ENCODE assay signal across 13 cellular contexts in the genomic region with DNA sequence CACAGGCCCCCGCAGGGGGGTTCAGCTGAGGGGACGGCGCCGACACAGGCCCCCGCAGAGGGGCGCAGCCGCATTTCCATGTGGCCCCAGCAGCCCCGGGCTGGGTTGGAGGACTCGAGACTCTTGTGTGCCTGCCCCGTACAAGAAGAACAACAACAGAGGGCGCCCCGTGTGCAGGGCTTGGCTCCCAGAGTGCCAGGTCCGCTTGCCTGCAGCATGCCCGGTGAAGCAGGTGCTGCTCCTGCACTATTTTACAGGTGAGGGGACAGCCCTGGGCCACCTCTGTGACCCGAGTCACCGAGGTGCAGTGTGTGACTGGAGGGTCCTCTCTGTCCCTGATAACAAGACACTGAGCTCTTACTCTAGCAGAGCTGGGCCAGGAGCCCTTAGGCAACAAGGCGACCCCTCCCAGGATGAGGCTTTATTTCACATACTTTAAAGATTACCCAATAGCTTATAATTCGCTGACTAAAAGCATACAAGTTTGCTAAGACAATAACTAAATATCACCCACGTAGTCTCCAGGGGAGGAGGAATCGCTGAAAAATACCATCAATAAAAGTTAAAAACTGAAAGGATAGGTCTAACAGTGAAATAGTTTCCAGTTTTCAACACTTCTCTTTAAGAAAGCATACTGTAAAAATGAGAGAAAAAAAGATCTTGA. TPM values are rescaled to one million over a fixed set of nuclear protein-coding genes. Genes with fewer than 3 reads are reported as not detected.
DNase-seq lines count a peak whose midpoint lies in the region; ATAC-seq and TF ChIP-seq lines count a peak whose summit lies in the region.
"Had no signal": no experiment of that assay in that cellular context is flagged by ENCODE, and none has a peak within 500 bp of the region (broad histone marks: within the 10 kb centered on the region; RNA-seq: fewer than 3 reads in every experiment).

No MANE protein-coding gene starts in this region.

- DNase-seq in cardiac septum (ENCODE audit: low spot score), result peak; percentile 60
- no peak for DNase-seq in right atrium auricular region (ENCODE audit: low spot score)
- peak; percentile 45 for DNase-seq in colonic mucosa
- DNase-seq in right lobe of liver, result no peak
- no peak for DNase-seq in CD8-positive, alpha-beta memory T cell
- DNase-seq in activated CD4-positive, alpha-beta T cell treated with anti-CD3 and anti-CD28 coated beads, Interleukin-2, amount 50 U/mL, for 4 hours, result no peak
- no peak for DNase-seq in activated T-cell treated with anti-CD3 and anti-CD28 coated beads, Interleukin-2, amount 50 U/mL, for 72 hours
- DNase-seq in activated naive CD8-positive, alpha-beta T cell treated with anti-CD3 and anti-CD28 coated beads for 36 hours, result no peak
- DNase-seq: MG63; NCI-H226; PC-9; stimulated activated CD4-positive, alpha-beta T cell treated with anti-CD3 and anti-CD28 coated beads, Interleukin-12 subunit alpha, Interleukin-12 subunit beta, amount 100 ng/mL, for 4 hours had no signal

- no peak overlapping the region for H3K4me3 ChIP-seq in right atrium auricular region
- no peak overlapping the region for H3K4me3 ChIP-seq in colonic mucosa
- H3K4me3 ChIP-seq in right lobe of liver, result no peak overlapping the region
- no peak overlapping the region for H3K4me3 ChIP-seq in CD8-positive, alpha-beta memory T cell (ENCODE audit: low read length)
- H3K4me3 ChIP-seq: MG63, PC-9, vagina had no signal

- intact Hi-C loops in cardiac septum (cut with DNase I) (no loop called here), colonic mucosa (cut with DNase I) (no loop called here), right lobe of liver (cut with DNase I) (no loop called here)

- POLR2A ChIA-PET in CD8-positive, alpha-beta memory T cell (lab: Charles Lee), result no interaction called here

- peak in 3 of 4 donors; percentile 25 to 36 (median 34) for ATAC-seq in right lobe of liver
- ATAC-seq in activated T-cell treated with anti-CD3 and anti-CD28 coated beads, Interleukin-2, amount 50 U/mL, for 72 hours (replicated peaks in 1 of 2), result no peak

- no peak overlapping the region for H3K27ac Mint-ChIP-seq in CD8-positive, alpha-beta memory T cell
- no peak overlapping the region for H3K27ac Mint-ChIP-seq in activated T-cell treated with anti-CD3 and anti-CD28 coated beads, Interleukin-2, amount 50 U/mL, for 72 hours
- H3K27ac Mint-ChIP-seq in activated naive CD8-positive, alpha-beta T cell treated with anti-CD3 and anti-CD28 coated beads for 36 hours, result no peak overlapping the region

- peaks cover 0 to 5% of the 10 kb centered on the region in 2 donors for H3K9me3 ChIP-seq in right atrium auricular region
- no peaks in the 10 kb centered on the region for H3K9me3 ChIP-seq in colonic mucosa
- no peaks in the 10 kb centered on the region for H3K9me3 ChIP-seq in right lobe of liver
- H3K9me3 ChIP-seq in CD8-positive, alpha-beta memory T cell (ENCODE audit: low read length), result no peaks in the 10 kb centered on the region
- H3K9me3 ChIP-seq: vagina had no signal

- H3K27ac ChIP-seq in right atrium auricular region (no peak overlapping the region), colonic mucosa (no peak overlapping the region), right lobe of liver (no peak overlapping the region)
- H3K27ac ChIP-seq in CD8-positive, alpha-beta memory T cell (ENCODE audit: low read depth, low read length), result no peak overlapping the region
- H3K27ac ChIP-seq: PC-9, vagina had no signal

- CTCF ChIA-PET in CD8-positive, alpha-beta memory T cell (lab: Charles Lee), result no interaction called here

- H3K4me3 Mint-ChIP-seq in CD8-positive, alpha-beta memory T cell, result no peak overlapping the region
- H3K4me3 Mint-ChIP-seq in activated T-cell treated with anti-CD3 and anti-CD28 coated beads, Interleukin-2, amount 50 U/mL, for 72 hours, result no peak overlapping the region
- H3K4me3 Mint-ChIP-seq in activated naive CD8-positive, alpha-beta T cell treated with anti-CD3 and anti-CD28 coated beads for 36 hours, result no peak overlapping the region

- H3K4me1 Mint-ChIP-seq in CD8-positive, alpha-beta memory T cell, result no peaks in the 10 kb centered on the region
- no peaks in the 10 kb centered on the region for H3K4me1 Mint-ChIP-seq in activated T-cell treated with anti-CD3 and anti-CD28 coated beads, Interleukin-2, amount 50 U/mL, for 72 hours (ENCODE audit: low read depth)
- no peaks in the 10 kb centered on the region for H3K4me1 Mint-ChIP-seq in activated naive CD8-positive, alpha-beta T cell treated with anti-CD3 and anti-CD28 coated beads for 36 hours

- no peak for TF ChIP-seq POLR2A in right lobe of liver (IDR thresholded peaks at IDR 0.05)

- H3K9ac ChIP-seq in colonic mucosa (ENCODE audit: low read depth in 2 of 2, low read length in 2 of 2), result no peak overlapping the region

- H3K27me3 Mint-ChIP-seq in CD8-positive, alpha-beta memory T cell, result peaks cover 3 to 27% of the 10 kb centered on the region in 2 donors
- peaks cover 21% of the 10 kb centered on the region for H3K27me3 Mint-ChIP-seq in activated T-cell treated with anti-CD3 and anti-CD28 coated beads, Interleukin-2, amount 50 U/mL, for 72 hours (ENCODE audit: low read depth)
- H3K27me3 Mint-ChIP-seq in activated naive CD8-positive, alpha-beta T cell treated with anti-CD3 and anti-CD28 coated beads for 36 hours, result peaks cover 33% of the 10 kb centered on the region

- H3K9me3 Mint-ChIP-seq in CD8-positive, alpha-beta memory T cell, result no peaks in the 10 kb centered on the region
- H3K9me3 Mint-ChIP-seq in activated T-cell treated with anti-CD3 and anti-CD28 coated beads, Interleukin-2, amount 50 U/mL, for 72 hours, result no peaks in the 10 kb centered on the region
- no peaks in the 10 kb centered on the region for H3K9me3 Mint-ChIP-seq in activated naive CD8-positive, alpha-beta T cell treated with anti-CD3 and anti-CD28 coated beads for 36 hours

- TF ChIP-seq CTCF in right atrium auricular region (IDR thresholded peaks at IDR 0.05), result no peak
- TF ChIP-seq CTCF in colonic mucosa (IDR thresholded peaks at IDR 0.05), result no peak
- no peak for TF ChIP-seq CTCF in right lobe of liver (IDR thresholded peaks at IDR 0.05)

- WGBS in right lobe of liver (ENCODE audit: insufficient coverage, low coverage, low lambda C conversion rate, missing lambda C conversion rate), result 32% methylated on average over 3 of the region's 20 CpGs

- no peaks in the 10 kb centered on the region for H3K36me3 Mint-ChIP-seq in CD8-positive, alpha-beta memory T cell
- H3K36me3 Mint-ChIP-seq in activated T-cell treated with anti-CD3 and anti-CD28 coated beads, Interleukin-2, amount 50 U/mL, for 72 hours (ENCODE audit: insufficient read depth in 2 of 2), result no peaks in the 10 kb centered on the region
- no peaks in the 10 kb centered on the region for H3K36me3 Mint-ChIP-seq in activated naive CD8-positive, alpha-beta T cell treated with anti-CD3 and anti-CD28 coated beads for 36 hours

- H3K4me1 ChIP-seq in right atrium auricular region (no peaks in the 10 kb centered on the region), colonic mucosa (no peaks in the 10 kb centered on the region), right lobe of liver (no peaks in the 10 kb centered on the region)
- no peaks in the 10 kb centered on the region for H3K4me1 ChIP-seq in CD8-positive, alpha-beta memory T cell (ENCODE audit: insufficient read depth, low read length)

- peaks cover 0 to 9% of the 10 kb centered on the region in 2 donors for H3K27me3 ChIP-seq in right atrium auricular region
- H3K27me3 ChIP-seq in colonic mucosa, result no peaks in the 10 kb centered on the region
- no peaks in the 10 kb centered on the region for H3K27me3 ChIP-seq in right lobe of liver
- H3K27me3 ChIP-seq in CD8-positive, alpha-beta memory T cell (ENCODE audit: insufficient read depth, low read length, poor library complexity, severe bottlenecking), result no peaks in the 10 kb centered on the region
- H3K27me3 ChIP-seq: MG63, vagina had no signal

- H3K36me3 ChIP-seq in right atrium auricular region (no peaks in the 10 kb centered on the region), colonic mucosa (no peaks in the 10 kb centered on the region), right lobe of liver (no peaks in the 10 kb centered on the region)
- H3K36me3 ChIP-seq in CD8-positive, alpha-beta memory T cell (ENCODE audit: insufficient read depth, low read length), result no peaks in the 10 kb centered on the region
- H3K36me3 ChIP-seq: MG63, vagina had no signal

RNA-seq across cellular contexts. Expression of a gene that starts 41.7 kb away (rescaled TPM):
- total RNA-seq in cardiac septum (1.0 TPM), right atrium auricular region (1 to 10 TPM; 1.8 to 2.3 TPM), colonic mucosa (10 to 100 TPM; 70.0 to 78.8 TPM), right lobe of liver (1 to 10 TPM in 2 of 6 experiments, under 1 TPM in 4; 0.32 to 1.8 (median 0.46) TPM)
- 1 to 10 TPM; 2.4 to 2.6 TPM for total RNA-seq in CD8-positive, alpha-beta memory T cell
- 2.5 TPM for polyA plus RNA-seq in CD8-positive, alpha-beta memory T cell
- total RNA-seq in activated T-cell treated with anti-CD3 and anti-CD28 coated beads, Interleukin-2, amount 50 U/mL, for 72 hours, result 1 to 10 TPM; 1.3 to 1.8 TPM
- 1 to 10 TPM; 2.1 to 2.4 TPM for total RNA-seq in activated naive CD8-positive, alpha-beta T cell treated with anti-CD3 and anti-CD28 coated beads for 36 hours

RNA-seq across cellular contexts. Expression of a gene that starts 46.2 kb away (rescaled TPM):
- total RNA-seq in cardiac septum (0.86 TPM), right atrium auricular region (1 to 10 TPM in 1 of 2 donors, under 1 TPM in 1; 0.41 to 1.0 TPM), colonic mucosa (10 to 100 TPM in 1 of 2 donors, 1 to 10 TPM in 1; 3.8 to 21.0 TPM), right lobe of liver (1 to 10 TPM; 3.4 to 6.0 (median 4.2) TPM)
- total RNA-seq in CD8-positive, alpha-beta memory T cell, result 10 to 100 TPM; 20.0 to 21.0 TPM
- 4.2 TPM for polyA plus RNA-seq in CD8-positive, alpha-beta memory T cell
- 10 to 100 TPM; 18.6 to 18.7 TPM for total RNA-seq in activated T-cell treated with anti-CD3 and anti-CD28 coated beads, Interleukin-2, amount 50 U/mL, for 72 hours
- total RNA-seq in activated naive CD8-positive, alpha-beta T cell treated with anti-CD3 and anti-CD28 coated beads for 36 hours, result 10 to 100 TPM; 21.9 to 23.8 TPM

Comparison
In these comparisons a context has a peak if more than half of its experiments do, and no peak if none do; other contexts are left out.
1. DNase-seq: peak in cardiac septum (single experiment) and colonic mucosa (single experiment); none in right atrium auricular region (single experiment), right lobe of liver (0 of 3), CD8-positive, alpha-beta memory T cell (0 of 5), activated CD4-positive, alpha-beta T cell treated with anti-CD3 and anti-CD28 coated beads, Interleukin-2, amount 50 U/mL, for 4 hours (0 of 2), activated T-cell treated with anti-CD3 and anti-CD28 coated beads, Interleukin-2, amount 50 U/mL, for 72 hours (0 of 2) and activated naive CD8-positive, alpha-beta T cell treated with anti-CD3 and anti-CD28 coated beads for 36 hours (single experiment).
2. ATAC-seq: peak in right lobe of liver (3 of 4); none in activated T-cell treated with anti-CD3 and anti-CD28 coated beads, Interleukin-2, amount 50 U/mL, for 72 hours (0 of 2).
3. RNA of a gene that starts 41.7 kb away (total RNA-seq): 70.0 to 78.8 TPM in colonic mucosa; 2.4 to 2.6 TPM in CD8-positive, alpha-beta memory T cell, 2.1 to 2.4 TPM in activated naive CD8-positive, alpha-beta T cell treated with anti-CD3 and anti-CD28 coated beads for 36 hours, 1.8 to 2.3 TPM in right atrium auricular region, 1.3 to 1.8 TPM in activated T-cell treated with anti-CD3 and anti-CD28 coated beads, Interleukin-2, amount 50 U/mL, for 72 hours, 1.0 TPM in cardiac septum (single experiment) and 0.32 to 1.8 TPM in right lobe of liver; every median in the first group is over 10 times any median in the second.